ENCODE assay signal across 27 cellular contexts in genomic region chr16:54422159-54422558, GRCh38.
DNase-seq lines count a peak whose midpoint lies in the region; ATAC-seq and TF ChIP-seq lines count a peak whose summit lies in the region.
"Had no signal": no experiment of that assay in that cellular context is flagged by ENCODE, and none has a peak within 500 bp of the region (broad histone marks: within the 10 kb centered on the region; RNA-seq: fewer than 3 reads in every experiment).

No MANE protein-coding gene starts in this region.

- no peaks in the 10 kb centered on the region for H3K36me3 ChIP-seq in heart right ventricle
- no peaks in the 10 kb centered on the region for H3K36me3 ChIP-seq in lower lobe of right lung
- H3K36me3 ChIP-seq in aorta (ENCODE audit: control insufficient read depth in 1 of 2, insufficient read depth in 2 of 2, low read length in 1 of 2): no peaks in the 10 kb centered on the region
- H3K36me3 ChIP-seq: HAP-1, thoracic aorta had no signal

- H3K27me3 ChIP-seq in heart right ventricle (no peaks in the 10 kb centered on the region), lower lobe of right lung (ENCODE audit: low read depth) (no peaks in the 10 kb centered on the region), aorta (ENCODE audit: control insufficient read depth in 1 of 2, insufficient read depth in 2 of 2, low read length in 1 of 2) (no peaks in the 10 kb centered on the region)

- H3K27ac ChIP-seq in VCaP (peak overlapping the region; percentile 92), heart right ventricle (peak overlapping the region in 9 of 10 donors; percentile 52 to 84 (median 74)), lower lobe of right lung (peak overlapping the region; percentile 18), aorta (ENCODE audit: low read depth in 1 of 2, low read length in 2 of 2) (no peak overlapping the region)
- H3K27ac ChIP-seq: thoracic aorta had no signal

- 25 to 52% methylated on average over 3 of the region's 3 CpGs for WGBS in heart right ventricle, 2 donors
- WGBS in aorta, 2 donors: 31 to 32% methylated on average over 3 of the region's 3 CpGs

- H3K9me3 ChIP-seq in heart right ventricle: no peaks in the 10 kb centered on the region
- no peaks in the 10 kb centered on the region for H3K9me3 ChIP-seq in lower lobe of right lung
- no peaks in the 10 kb centered on the region for H3K9me3 ChIP-seq in aorta (ENCODE audit: control insufficient read depth, low read length)
- H3K9me3 ChIP-seq: Caco-2, HAP-1, thoracic aorta had no signal

- TF ChIP-seq CTCF in VCaP (conservative IDR thresholded peaks at IDR 0.05): no peak
- TF ChIP-seq CTCF in heart right ventricle (IDR thresholded peaks at IDR 0.05): no peak
- no peak for TF ChIP-seq CTCF in lower lobe of right lung (IDR thresholded peaks at IDR 0.05)

- intact Hi-C loops in heart right ventricle (cut with DNase I) (loop anchor here in 4 of 10 donors (1.0 to 10.0 kb wide), 4 partner anchors 24 to 83 kb away; no protein-coding TSS in a partner anchor), lower lobe of right lung (cut with DNase I) (no loop called here), aorta (cut with DNase I) (no loop called here)

- DNase-seq in heart right ventricle (peak; percentile 37 to 46), lower lobe of right lung (no peak), aorta (no peak), NCI-H510A treated with DMSO at 0.1 percent for 48 hours (lab: John Stamatoyannopoulos, UW) (no peak), ecto neural progenitor cell (ENCODE audit: low spot score) (no peak)
- DNase-seq: activated CD4-positive, alpha-beta T cell treated with anti-CD3 and anti-CD28 coated beads, Interleukin-2, amount 10 ng/mL, durations not matched to agents 7 days and 5 days; activated effector memory CD4-positive, alpha-beta T cell treated with anti-CD3 and anti-CD28 coated beads, Interleukin-2, amount 50 U/mL, for 16 hours; activated T-cell treated with anti-CD3 and anti-CD28 coated beads, Interleukin-2, amount 50 U/mL, for 1 hour; C1 segment of cervical spinal cord; Caco-2; endodermal cell; glutamatergic neuron; Karpas-422; kidney; MV-4-11; NCI-H1436 treated with DMSO at 0.1 percent for 48 hours; NCI-H2081 treated with DMSO at 0.1 percent for 48 hours; NCI-H69; retina; SIG-M5; stimulated activated CD4-positive, alpha-beta T cell treated with anti-CD3 and anti-CD28 coated beads, Interleukin-1b, Interleukin-23, amount 100 ng/mL, for 48 hours; stimulated activated naive CD8-positive, alpha-beta T cell treated with anti-CD3 and anti-CD28 coated beads, Interleukin-15, Interleukin-2, amounts not matched to agents 100 U/mL and 50 U/mL, for 24 hours; T-helper 9 cell had no signal

- peaks cover 0 to 33% (median 10%) of the 10 kb centered on the region in 9 donors for H3K4me1 ChIP-seq in heart right ventricle
- H3K4me1 ChIP-seq in lower lobe of right lung: peaks cover 6% of the 10 kb centered on the region
- H3K4me1 ChIP-seq in aorta (ENCODE audit: control insufficient read depth in 1 of 2, insufficient read depth in 2 of 2, low read length in 2 of 2): no peaks in the 10 kb centered on the region
- H3K4me1 ChIP-seq: HAP-1 had no signal

- no peak overlapping the region for H3K4me3 ChIP-seq in heart right ventricle
- no peak overlapping the region for H3K4me3 ChIP-seq in lower lobe of right lung
- no peak overlapping the region for H3K4me3 ChIP-seq in aorta (ENCODE audit: low read length in 2 of 2)
- H3K4me3 ChIP-seq: HAP-1, thoracic aorta had no signal

- ATAC-seq in heart right ventricle (peak; percentile 34 to 95 (median 88)), lower lobe of right lung (peak; percentile 33 to 38), aorta (ENCODE audit: low FRiP score) (peak; percentile 37), GM21526 (IDR thresholded peaks at IDR 0.05; ENCODE audit: low FRiP score, unreplicated experiment) (no peak)
- ATAC-seq: stimulated activated naive CD8-positive, alpha-beta T cell treated with anti-CD3 and anti-CD28 coated beads, Interleukin-15, Interleukin-2, amounts not matched to agents 100 U/mL and 50 U/mL, for 24 hours had no signal

Comparison
In these comparisons a context has a peak if more than half of its experiments do, and no peak if none do; other contexts are left out.
1. H3K27ac ChIP-seq: peak in VCaP (single experiment), heart right ventricle (9 of 10) and lower lobe of right lung (single experiment); none in aorta (0 of 2).
2. DNase-seq: peak in heart right ventricle (2 of 2); none in lower lobe of right lung (single experiment), aorta (0 of 2), NCI-H510A treated with DMSO at 0.1 percent for 48 hours (single experiment) and ecto neural progenitor cell (single experiment).